1 cellular context compared by ENCODE assay signal in the genomic region with DNA sequence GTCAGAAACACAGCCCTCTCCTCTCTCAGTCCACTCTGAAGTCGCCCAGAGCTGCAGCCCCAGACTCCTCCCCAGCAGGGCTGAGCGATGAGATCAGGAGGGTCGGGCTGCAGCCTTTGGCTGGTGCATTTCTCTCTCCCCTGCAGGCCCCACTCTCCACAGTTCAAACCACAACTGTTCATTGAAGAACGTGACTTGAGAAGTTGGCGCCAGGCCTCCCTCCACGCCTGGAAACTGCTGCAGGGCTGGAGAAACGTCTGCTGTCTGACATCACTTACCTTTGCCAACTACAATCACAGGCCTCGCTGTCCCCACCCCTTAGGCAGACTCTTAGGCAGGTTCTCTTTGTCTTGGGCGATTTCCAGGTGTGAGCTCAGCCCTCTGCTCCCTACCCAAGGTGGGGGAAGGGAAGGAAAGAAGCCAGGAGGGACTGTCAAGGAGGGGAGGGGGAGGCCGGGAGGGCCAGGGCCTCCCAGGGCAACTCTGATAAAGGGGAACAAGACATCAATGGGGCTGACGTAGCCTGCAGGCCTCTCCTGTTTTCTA.
TF ChIP-seq lines count a peak whose summit lies in the region.

No MANE protein-coding gene starts in this region.

TF ChIP-seq in HepG2, 621 proteins besides CTCF, POLR2A, EP300 and RAD21 (continued from another document):
- TF ChIP-seq, protein P1, sequence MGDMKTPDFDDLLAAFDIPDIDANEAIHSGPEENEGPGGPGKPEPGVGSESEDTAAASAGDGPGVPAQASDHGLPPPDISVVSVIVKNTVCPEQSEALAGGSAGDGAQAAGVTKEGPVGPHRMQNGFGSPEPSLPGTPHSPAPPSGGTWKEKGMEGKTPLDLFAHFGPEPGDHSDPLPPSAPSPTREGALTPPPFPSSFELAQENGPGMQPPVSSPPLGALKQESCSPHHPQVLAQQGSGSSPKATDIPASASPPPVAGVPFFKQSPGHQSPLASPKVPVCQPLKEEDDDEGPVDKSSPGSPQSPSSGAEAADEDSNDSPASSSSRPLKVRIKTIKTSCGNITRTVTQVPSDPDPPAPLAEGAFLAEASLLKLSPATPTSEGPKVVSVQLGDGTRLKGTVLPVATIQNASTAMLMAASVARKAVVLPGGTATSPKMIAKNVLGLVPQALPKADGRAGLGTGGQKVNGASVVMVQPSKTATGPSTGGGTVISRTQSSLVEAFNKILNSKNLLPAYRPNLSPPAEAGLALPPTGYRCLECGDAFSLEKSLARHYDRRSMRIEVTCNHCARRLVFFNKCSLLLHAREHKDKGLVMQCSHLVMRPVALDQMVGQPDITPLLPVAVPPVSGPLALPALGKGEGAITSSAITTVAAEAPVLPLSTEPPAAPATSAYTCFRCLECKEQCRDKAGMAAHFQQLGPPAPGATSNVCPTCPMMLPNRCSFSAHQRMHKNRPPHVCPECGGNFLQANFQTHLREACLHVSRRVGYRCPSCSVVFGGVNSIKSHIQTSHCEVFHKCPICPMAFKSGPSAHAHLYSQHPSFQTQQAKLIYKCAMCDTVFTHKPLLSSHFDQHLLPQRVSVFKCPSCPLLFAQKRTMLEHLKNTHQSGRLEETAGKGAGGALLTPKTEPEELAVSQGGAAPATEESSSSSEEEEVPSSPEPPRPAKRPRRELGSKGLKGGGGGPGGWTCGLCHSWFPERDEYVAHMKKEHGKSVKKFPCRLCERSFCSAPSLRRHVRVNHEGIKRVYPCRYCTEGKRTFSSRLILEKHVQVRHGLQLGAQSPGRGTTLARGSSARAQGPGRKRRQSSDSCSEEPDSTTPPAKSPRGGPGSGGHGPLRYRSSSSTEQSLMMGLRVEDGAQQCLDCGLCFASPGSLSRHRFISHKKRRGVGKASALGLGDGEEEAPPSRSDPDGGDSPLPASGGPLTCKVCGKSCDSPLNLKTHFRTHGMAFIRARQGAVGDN (CRISPR knock-in tag; IDR thresholded peaks at IDR 0.05), result peak; percentile 85
- TF ChIP-seq GATA4 (IDR thresholded peaks at IDR 0.05; ENCODE audit: borderline replicate concordance, low read depth) (no peak), ARID2 (CRISPR knock-in tag; IDR thresholded peaks at IDR 0.05; ENCODE audit: borderline replicate concordance) (no peak), ZNF761 (CRISPR knock-in tag; conservative IDR thresholded peaks at IDR 0.05) (0 out of 2 replicates have a peak, but pooled peaks have one; percentile 46)
- TF ChIP-seq, protein P2, sequence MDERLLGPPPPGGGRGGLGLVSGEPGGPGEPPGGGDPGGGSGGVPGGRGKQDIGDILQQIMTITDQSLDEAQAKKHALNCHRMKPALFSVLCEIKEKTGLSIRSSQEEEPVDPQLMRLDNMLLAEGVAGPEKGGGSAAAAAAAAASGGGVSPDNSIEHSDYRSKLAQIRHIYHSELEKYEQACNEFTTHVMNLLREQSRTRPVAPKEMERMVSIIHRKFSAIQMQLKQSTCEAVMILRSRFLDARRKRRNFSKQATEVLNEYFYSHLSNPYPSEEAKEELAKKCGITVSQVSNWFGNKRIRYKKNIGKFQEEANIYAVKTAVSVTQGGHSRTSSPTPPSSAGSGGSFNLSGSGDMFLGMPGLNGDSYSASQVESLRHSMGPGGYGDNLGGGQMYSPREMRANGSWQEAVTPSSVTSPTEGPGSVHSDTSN (CRISPR knock-in tag; IDR thresholded peaks at IDR 0.05), result no peak
